Comparison of ENCODE assay signal across 13 cellular contexts in the genomic region with DNA sequence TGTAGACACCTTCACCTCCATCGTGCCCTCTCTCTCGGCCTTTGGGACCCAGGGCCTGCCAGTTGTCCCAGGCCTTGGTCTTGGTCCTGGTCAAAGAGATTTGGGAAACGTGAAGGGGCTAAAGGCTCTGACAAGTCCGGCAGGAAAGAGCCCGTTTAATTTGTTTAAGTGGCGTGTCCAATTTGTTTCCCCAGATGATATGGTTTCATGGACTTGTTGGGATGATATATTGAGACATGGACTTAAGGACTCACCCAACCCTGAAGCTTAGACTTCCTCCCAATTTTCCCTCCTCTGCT. TPM values are rescaled to one million over a fixed set of nuclear protein-coding genes. Genes with fewer than 3 reads are reported as not detected.
A peak's percentile ranks its signal among the peaks of the same experiment; 100 is the strongest.
DNase-seq lines count a peak whose midpoint lies in the region; ATAC-seq, FAIRE-seq and TF ChIP-seq lines count a peak whose summit lies in the region.
"Had no signal": no experiment of that assay in that cellular context is flagged by ENCODE, and none has a peak within 500 bp of the region (broad histone marks: within the 10 kb centered on the region; RNA-seq: fewer than 3 reads in every experiment).

No MANE protein-coding gene starts in this region.

- peak overlapping the region; percentile 73 for H3K4me3 ChIP-seq in A549
- peak overlapping the region; percentile 53 for H3K4me3 ChIP-seq in HAP-1
- peak overlapping the region; percentile 62 to 85 (median 85) for H3K4me3 ChIP-seq in breast epithelium
- H3K4me3 ChIP-seq in muscle layer of duodenum (ENCODE audit: low read depth in 1 of 2, low read length in 2 of 2) = peak overlapping the region; percentile 48 to 79

- WGBS in A549 (ENCODE audit: missing lambda C conversion rate) = 80% methylated on average over 6 of the region's 6 CpGs

- H3K9me3 ChIP-seq in A549 (no peaks in the 10 kb centered on the region), HAP-1 (no peaks in the 10 kb centered on the region), breast epithelium (no peaks in the 10 kb centered on the region), muscle layer of duodenum (ENCODE audit: control insufficient read depth in 1 of 2, low read length in 2 of 2) (no peaks in the 10 kb centered on the region)
- H3K9me3 ChIP-seq: left lung had no signal

- CTCF ChIA-PET in A549 (lab: Yijun Ruan, JAX) = interaction anchor here (1.0 to 18.4 kb wide), 7 partner anchors 9 to 196 kb away, joined by 3 to 272 read pairs (median 6); no protein-coding TSS in a partner anchor

- no peak for TF ChIP-seq POLR2A in A549 (IDR thresholded peaks at IDR 0.05; ENCODE audit: low read length)
- no peak for TF ChIP-seq POLR2A in breast epithelium (IDR thresholded peaks at IDR 0.05)

- peak overlapping the region in 1 of 2 experiments; percentile 92; a peak in 3 of 6 replicates for H3K27ac ChIP-seq in A549
- peak overlapping the region in 1 of 2 donors; percentile 89 for H3K27ac ChIP-seq in breast epithelium
- no peak overlapping the region for H3K27ac ChIP-seq in muscle layer of duodenum (ENCODE audit: low read length)
- H3K27ac ChIP-seq: KMS-11 had no signal

- TF ChIP-seq CTCF in A549 (IDR thresholded peaks at IDR 0.05) (no peak), breast epithelium (IDR thresholded peaks at IDR 0.05) (no peak)

- no peak for FAIRE-seq in A549 (lab: Jason Lieb, UNC)

- in situ Hi-C loops in HAP-1 (cut with MboI; ENCODE audit: low sequenced_read_pairs) = no loop called here

- no peaks in the 10 kb centered on the region for H3K27me3 ChIP-seq in HAP-1 (ENCODE audit: low read depth)
- H3K27me3 ChIP-seq in breast epithelium = no peaks in the 10 kb centered on the region
- no peaks in the 10 kb centered on the region for H3K27me3 ChIP-seq in muscle layer of duodenum (ENCODE audit: low read depth, low read length)
- H3K27me3 ChIP-seq: brain microvascular endothelial cell had no signal

- H3K4me1 ChIP-seq in A549 = peaks cover 14% of the 10 kb centered on the region
- H3K4me1 ChIP-seq in HAP-1 = peaks cover 12% of the 10 kb centered on the region
- no peaks in the 10 kb centered on the region for H3K4me1 ChIP-seq in breast epithelium
- peaks cover 0 to 36% of the 10 kb centered on the region in 2 donors for H3K4me1 ChIP-seq in muscle layer of duodenum (ENCODE audit: control insufficient read depth in 1 of 2, insufficient read depth in 2 of 2, low read length in 2 of 2)

- peak overlapping the region; percentile 94 for H3K4me2 ChIP-seq in A549
- H3K4me2 ChIP-seq: KMS-11 had no signal

- POLR2A ChIA-PET in A549 (lab: Yijun Ruan, JAX) = no interaction called here

- intact Hi-C loops in breast epithelium (cut with DNase I; ENCODE audit: low total_unique reads) = no loop called here

- ATAC-seq in A549 (no peak), HG03139 (IDR thresholded peaks at IDR 0.05; ENCODE audit: unreplicated experiment) (no peak)

- no peak for TF ChIP-seq EP300 in A549 (IDR thresholded peaks at IDR 0.05)

- DNase-seq in A549 (ENCODE audit: low read depth in 1 of 2, low spot score in 1 of 2) (no peak), HAP-1 (ENCODE audit: low spot score in 2 of 2) (no peak), breast epithelium (ENCODE audit: low spot score in 2 of 2) (no peak), H4 (ENCODE audit: low spot score) (no peak), AG08396 (ENCODE audit: low spot score) (no peak), MV-4-11 (lab: John Stamatoyannopoulos, UW) (no peak)
- DNase-seq: brain microvascular endothelial cell, DMS79 treated with DMSO at 0.1 percent for 48 hours, left lung had no signal

- H3K36me3 ChIP-seq in HAP-1 (replicated peaks) = no peaks in the 10 kb centered on the region
- no peaks in the 10 kb centered on the region for H3K36me3 ChIP-seq in breast epithelium
- H3K36me3 ChIP-seq in muscle layer of duodenum (ENCODE audit: control insufficient read depth in 1 of 2, insufficient read depth in 2 of 2, low read length in 2 of 2) = no peaks in the 10 kb centered on the region
- H3K36me3 ChIP-seq: brain microvascular endothelial cell, left lung had no signal

- no peak for TF ChIP-seq RAD21 in A549 (conservative IDR thresholded peaks at IDR 0.05 in 1 of 2, IDR thresholded peaks at IDR 0.05 in 1 of 2)

TF ChIP-seq in A549, 52 proteins besides CTCF, POLR2A, EP300 and RAD21:
- TF ChIP-seq RCOR1 (IDR thresholded peaks at IDR 0.05; ENCODE audit: low read depth, low read length) = no peak
- TF ChIP-seq, protein P1, sequence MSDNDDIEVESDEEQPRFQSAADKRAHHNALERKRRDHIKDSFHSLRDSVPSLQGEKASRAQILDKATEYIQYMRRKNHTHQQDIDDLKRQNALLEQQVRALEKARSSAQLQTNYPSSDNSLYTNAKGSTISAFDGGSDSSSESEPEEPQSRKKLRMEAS (IDR thresholded peaks at IDR 0.05) = no peak
- no peak for TF ChIP-seq JUNB (IDR thresholded peaks at IDR 0.05)
- no peak for TF ChIP-seq NFE2L2 (conservative IDR thresholded peaks at IDR 0.05; ENCODE audit: low read length)
- TF ChIP-seq, protein P2, sequence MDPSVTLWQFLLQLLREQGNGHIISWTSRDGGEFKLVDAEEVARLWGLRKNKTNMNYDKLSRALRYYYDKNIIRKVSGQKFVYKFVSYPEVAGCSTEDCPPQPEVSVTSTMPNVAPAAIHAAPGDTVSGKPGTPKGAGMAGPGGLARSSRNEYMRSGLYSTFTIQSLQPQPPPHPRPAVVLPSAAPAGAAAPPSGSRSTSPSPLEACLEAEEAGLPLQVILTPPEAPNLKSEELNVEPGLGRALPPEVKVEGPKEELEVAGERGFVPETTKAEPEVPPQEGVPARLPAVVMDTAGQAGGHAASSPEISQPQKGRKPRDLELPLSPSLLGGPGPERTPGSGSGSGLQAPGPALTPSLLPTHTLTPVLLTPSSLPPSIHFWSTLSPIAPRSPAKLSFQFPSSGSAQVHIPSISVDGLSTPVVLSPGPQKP (IDR thresholded peaks at IDR 0.05; ENCODE audit: low read depth, low read length) = no peak
- TF ChIP-seq NR3C1 (IDR thresholded peaks at IDR 0.05) = no peak
- no peak for TF ChIP-seq HOXB13 (CRISPR knock-in tag; IDR thresholded peaks at IDR 0.05; ENCODE audit: low read depth)
- TF ChIP-seq CHD2 (IDR thresholded peaks at IDR 0.05; ENCODE audit: low read length, partially characterized antibody) = no peak
- TF ChIP-seq HEYL (CRISPR knock-in tag; IDR thresholded peaks at IDR 0.05) = no peak
- no peak for TF ChIP-seq KDM1A (IDR thresholded peaks at IDR 0.05; ENCODE audit: low read depth)
- no peak for TF ChIP-seq EHMT2 (IDR thresholded peaks at IDR 0.05; ENCODE audit: low read depth)
- TF ChIP-seq ZC3H11A (IDR thresholded peaks at IDR 0.05) = no peak

RNA-seq across cellular contexts. Expression of gene CLEC11A, which starts 2.7 kb away (rescaled TPM):
- 1.4 and 1.5 TPM in 2 replicates for polyA plus RNA-seq in A549 (2011; rRNA removed)
- 5.7 and 9.0 TPM in 2 replicates for polyA plus RNA-seq in A549 (2012; cell fraction: cytosol; rRNA removed)
- 9.7 and 13.1 TPM in 2 replicates for polyA plus RNA-seq in A549 (2012; cell fraction: nucleus; rRNA removed)
- 5.0 to 6.4 TPM (median 6.2 TPM) in 3 replicates for polyA plus RNA-seq in A549 (2017; fragmentation: RNase III; extraction: RNeasy Plus Mini Kit Qiagen cat#74134 plus additional on column Dnase treatment)
- 0.34 and 0.37 TPM in 2 replicates for polyA minus RNA-seq in A549 (2011; rRNA and poly(A)+ RNA removed)
- 10 to 100 TPM; 16.4 to 24.3 (median 20.6) TPM for total RNA-seq in breast epithelium
- total RNA-seq in H4 (2014; rRNA removed; shearing (Covaris generic)) = 0.45 and 4.6 TPM in 2 replicates

RNA-seq across cellular contexts. Expression of gene SHANK1, which starts 6.3 kb away (rescaled TPM):
- polyA plus RNA-seq in A549 (2011; rRNA removed) (0.01 and 0.04 TPM in 2 replicates), A549 (2017; fragmentation: RNase III; extraction: RNeasy Plus Mini Kit Qiagen cat#74134 plus additional on column Dnase treatment) (0.07 to 0.17 TPM (median 0.09 TPM) in 3 replicates)
- polyA plus RNA-seq in A549 (2012; cell fraction: cytosol; rRNA removed) = 0.04 and 0.06 TPM in 2 replicates
- 0.04 and 0.07 TPM in 2 replicates for polyA plus RNA-seq in A549 (2012; cell fraction: nucleus; rRNA removed)
- polyA minus RNA-seq in A549 (2011; rRNA and poly(A)+ RNA removed) = 0.41 TPM in 1 of 2 replicates, not detected in the other
- under 1 TPM in 2 of 3 donors, not detected in 1; 0.59 to 0.98 TPM for total RNA-seq in breast epithelium
- total RNA-seq in H4 (2014; rRNA removed; shearing (Covaris generic)) = 0.68 and 2.2 TPM in 2 replicates

RNA-seq across cellular contexts. Expression of gene GPR32, which starts 44.4 kb away (rescaled TPM):
- polyA plus RNA-seq in A549 (2011; rRNA removed) (not detected in 2 replicates), A549 (2017; fragmentation: RNase III; extraction: RNeasy Plus Mini Kit Qiagen cat#74134 plus additional on column Dnase treatment) (not detected in 3 replicates)
- not detected in 2 replicates for polyA plus RNA-seq in A549 (2012; cell fraction: cytosol; rRNA removed)
- polyA plus RNA-seq in A549 (2012; cell fraction: nucleus; rRNA removed) = not detected in 2 replicates
- polyA minus RNA-seq in A549 (2011; rRNA and poly(A)+ RNA removed) = not detected in 2 replicates
- total RNA-seq in breast epithelium = not detected
- not detected in 2 replicates for total RNA-seq in H4 (2014; rRNA removed; shearing (Covaris generic))
- total RNA-seq: left lung, SK-MEL-5 had no signal
